In genomic region chr3:74642876-74643275, GRCh38 we compare ENCODE assay signal across 26 cellular contexts. TPM values are rescaled to one million over a fixed set of nuclear protein-coding genes. Genes with fewer than 3 reads are reported as not detected.
"Had no signal": no experiment of that assay in that cellular context is flagged by ENCODE, and none has a peak within 500 bp of the region (broad histone marks: within the 10 kb centered on the region; RNA-seq: fewer than 3 reads in every experiment).

No MANE protein-coding gene starts in this region.

- H3K36me3 Mint-ChIP-seq: activated naive CD4-positive, alpha-beta T cell treated with anti-CD3 and anti-CD28 coated beads, Interleukin-2, amount 10 ng/mL, durations not matched to agents 7 days and 5 days; brain; naive thymus-derived CD8-positive, alpha-beta T cell had no signal

- ATAC-seq: activated T-helper 17 cell treated with anti-CD3 and anti-CD28 coated beads, Interleukin-2, amount 50 U/mL, for 72 hours; naive thymus-derived CD8-positive, alpha-beta T cell; stimulated activated naive CD8-positive, alpha-beta T cell treated with anti-CD3 and anti-CD28 coated beads, Interleukin-15, amount 100 ng/mL, for 72 hours had no signal

- H3K4me3 Mint-ChIP-seq: activated B cell treated with CpG ODN at 0.5 μM for 24 hours; activated CD4-positive, alpha-beta T cell treated with anti-CD3 and anti-CD28 coated beads, Interleukin-2, amount 10 ng/mL, durations not matched to agents 7 days and 5 days; activated naive CD4-positive, alpha-beta T cell treated with anti-CD3 and anti-CD28 coated beads, Interleukin-2, amount 10 ng/mL, durations not matched to agents 7 days and 5 days; activated T-helper 17 cell treated with anti-CD3 and anti-CD28 coated beads, Interleukin-2, amount 50 U/mL, for 72 hours; brain; naive thymus-derived CD8-positive, alpha-beta T cell; stimulated activated naive CD8-positive, alpha-beta T cell treated with anti-CD3 and anti-CD28 coated beads, Interleukin-15, amount 100 ng/mL, for 72 hours; T-helper 1 cell treated with Interleukin-12 subunit alpha and Interleukin-12 subunit beta and Interleukin-4 antibody, amounts not matched to agents 30 μg/mL and 1 μg/mL, for 36 hours had no signal

- DNase-seq: activated B cell treated with CpG ODN at 0.5 μM for 24 hours; activated CD4-positive, alpha-beta T cell treated with anti-CD3 and anti-CD28 coated beads, Interleukin-2, amount 10 ng/mL, durations not matched to agents 7 days and 5 days; activated naive CD4-positive, alpha-beta T cell treated with anti-CD3 and anti-CD28 coated beads, Interleukin-2, amount 10 ng/mL, durations not matched to agents 7 days and 5 days; activated T-cell treated with anti-CD3 and anti-CD28 coated beads for 4 hours; adrenal gland; cerebellar nuclear complex; foreskin melanocyte; hippocampal formation; kidney glomerular epithelial cell; mucosa of descending colon; naive thymus-derived CD8-positive, alpha-beta T cell; psoas muscle; sigmoid colon; stimulated activated CD4-positive, alpha-beta T cell treated with anti-CD3 and anti-CD28 coated beads, Interleukin-4, amount 100 ng/mL, for 1 hour; stimulated activated naive CD8-positive, alpha-beta T cell treated with anti-CD3 and anti-CD28 coated beads, Interleukin-15, amount 100 ng/mL, for 72 hours; thyroid gland; uterus had no signal

- H3K4me1 ChIP-seq: psoas muscle, sigmoid colon, thyroid gland, uterus had no signal

- H3K27ac ChIP-seq: esophagus muscularis mucosa, psoas muscle, SK-N-MC, thyroid gland had no signal

- H3K36me3 ChIP-seq: adrenal gland, esophagus muscularis mucosa, sigmoid colon, thyroid gland, uterus had no signal

- H3K4me3 ChIP-seq: adrenal gland, esophagus muscularis mucosa, lung, mucosa of descending colon, psoas muscle, sigmoid colon, SK-N-MC, thyroid gland, uterus had no signal

- H3K27me3 Mint-ChIP-seq: activated B cell treated with CpG ODN at 0.5 μM for 24 hours; activated CD4-positive, alpha-beta T cell treated with anti-CD3 and anti-CD28 coated beads, Interleukin-2, amount 10 ng/mL, durations not matched to agents 7 days and 5 days; activated naive CD4-positive, alpha-beta T cell treated with anti-CD3 and anti-CD28 coated beads, Interleukin-2, amount 10 ng/mL, durations not matched to agents 7 days and 5 days; activated T-helper 17 cell treated with anti-CD3 and anti-CD28 coated beads, Interleukin-2, amount 50 U/mL, for 72 hours; brain; naive thymus-derived CD8-positive, alpha-beta T cell; stimulated activated naive CD8-positive, alpha-beta T cell treated with anti-CD3 and anti-CD28 coated beads, Interleukin-15, amount 100 ng/mL, for 72 hours had no signal

- FAIRE-seq: endometrium had no signal

- H3K27me3 ChIP-seq: adrenal gland, esophagus muscularis mucosa, sigmoid colon, thyroid gland, uterus had no signal

- H3K9me3 ChIP-seq: adrenal gland, esophagus muscularis mucosa, mucosa of descending colon, psoas muscle, sigmoid colon, thyroid gland, uterus had no signal

- H3K27ac Mint-ChIP-seq: activated B cell treated with CpG ODN at 0.5 μM for 24 hours; activated CD4-positive, alpha-beta T cell treated with anti-CD3 and anti-CD28 coated beads, Interleukin-2, amount 10 ng/mL, durations not matched to agents 7 days and 5 days; activated naive CD4-positive, alpha-beta T cell treated with anti-CD3 and anti-CD28 coated beads, Interleukin-2, amount 10 ng/mL, durations not matched to agents 7 days and 5 days; activated T-helper 17 cell treated with anti-CD3 and anti-CD28 coated beads, Interleukin-2, amount 50 U/mL, for 72 hours; naive thymus-derived CD8-positive, alpha-beta T cell; stimulated activated naive CD8-positive, alpha-beta T cell treated with anti-CD3 and anti-CD28 coated beads, Interleukin-15, amount 100 ng/mL, for 72 hours; T-helper 1 cell treated with Interleukin-12 subunit alpha and Interleukin-12 subunit beta and Interleukin-4 antibody, amounts not matched to agents 30 μg/mL and 1 μg/mL, for 36 hours had no signal

- H3K4me1 Mint-ChIP-seq: activated B cell treated with CpG ODN at 0.5 μM for 24 hours; activated CD4-positive, alpha-beta T cell treated with anti-CD3 and anti-CD28 coated beads, Interleukin-2, amount 10 ng/mL, durations not matched to agents 7 days and 5 days; activated naive CD4-positive, alpha-beta T cell treated with anti-CD3 and anti-CD28 coated beads, Interleukin-2, amount 10 ng/mL, durations not matched to agents 7 days and 5 days; activated T-helper 17 cell treated with anti-CD3 and anti-CD28 coated beads, Interleukin-2, amount 50 U/mL, for 72 hours; naive thymus-derived CD8-positive, alpha-beta T cell; stimulated activated naive CD8-positive, alpha-beta T cell treated with anti-CD3 and anti-CD28 coated beads, Interleukin-15, amount 100 ng/mL, for 72 hours had no signal

RNA-seq across cellular contexts. Expression of gene CNTN3, which starts 28.4 kb away (rescaled TPM):
- total RNA-seq: activated B cell treated with CpG ODN at 0.5 μM for 24 hours; activated CD4-positive, alpha-beta T cell treated with anti-CD3 and anti-CD28 coated beads, Interleukin-2, amount 10 ng/mL, durations not matched to agents 7 days and 5 days; activated CD8-positive, alpha-beta memory T cell treated with anti-CD3 and anti-CD28 coated beads for 36 hours; activated T-helper 17 cell treated with anti-CD3 and anti-CD28 coated beads, Interleukin-2, amount 50 U/mL, for 72 hours; dermis microvascular lymphatic vessel endothelial cell; naive thymus-derived CD8-positive, alpha-beta T cell had no signal
- polyA plus RNA-seq: naive thymus-derived CD8-positive, alpha-beta T cell had no signal
